9 cellular contexts compared by ENCODE assay signal in the genomic region with DNA sequence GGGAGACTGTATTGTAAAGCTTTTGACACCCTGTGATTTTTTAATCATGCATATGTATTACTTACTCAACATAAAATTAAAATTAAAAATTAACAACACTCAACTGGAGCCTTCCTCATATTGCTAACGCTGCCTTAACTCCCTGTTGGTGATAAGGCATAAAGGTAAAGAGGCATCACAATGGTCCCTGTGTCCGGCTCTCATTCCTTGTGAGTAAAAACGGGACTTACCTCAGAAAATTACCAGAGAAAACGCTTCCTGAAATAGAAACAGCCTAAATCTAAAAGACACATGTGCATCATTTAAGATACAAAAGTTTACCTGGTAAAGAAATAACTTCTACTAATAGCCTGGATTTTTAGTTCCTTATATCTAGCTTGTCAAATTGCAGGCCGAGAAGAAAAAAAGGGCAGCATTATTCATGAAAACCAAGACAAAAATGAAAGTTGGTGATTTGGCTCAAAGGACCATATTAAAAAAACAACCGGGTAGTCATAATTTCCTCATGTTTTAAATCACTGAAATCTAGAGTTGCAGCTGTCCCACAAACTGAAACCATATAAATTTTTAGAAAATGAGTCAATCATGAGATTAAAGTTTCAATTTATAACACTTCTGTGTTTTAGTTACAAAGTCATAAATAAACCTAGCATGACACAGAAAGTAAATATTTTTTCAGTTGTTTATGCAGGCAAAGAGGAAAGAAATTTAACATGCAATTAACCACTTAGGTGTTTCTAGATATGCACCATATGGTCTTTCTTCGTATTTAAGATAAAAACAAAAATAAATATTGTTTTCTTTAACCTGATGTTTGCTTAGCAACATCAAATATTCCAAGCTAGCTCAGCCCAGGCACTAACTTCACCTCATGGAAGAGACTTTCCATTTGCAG.
DNase-seq lines count a peak whose midpoint lies in the region; ATAC-seq lines count a peak whose summit lies in the region.
"Had no signal": no experiment of that assay in that cellular context is flagged by ENCODE, and none has a peak within 500 bp of the region (broad histone marks: within the 10 kb centered on the region; RNA-seq: fewer than 3 reads in every experiment).

No MANE protein-coding gene starts in this region.

- H3K27ac Mint-ChIP-seq in T-helper 2 cell treated with Interferon-gamma antibody and Interleukin-4, amounts not matched to agents 5 μg/mL and 100 μg/mL, for 36 hours = no peak overlapping the region
- H3K27ac Mint-ChIP-seq: activated CD4-positive, alpha-beta T cell treated with anti-CD3 and anti-CD28 coated beads, Interleukin-2, amount 10 ng/mL, durations not matched to agents 7 days and 5 days had no signal

- 0 out of 2 replicates have a peak, but pooled peaks cover 13% of the 10 kb centered on the region for H3K36me3 ChIP-seq in BLaER1

- peaks cover 5% of the 10 kb centered on the region; the same call in 1 of the 2 replicates for H3K9me3 ChIP-seq in BLaER1

- H3K4me1 Mint-ChIP-seq in T-helper 2 cell treated with Interferon-gamma antibody and Interleukin-4, amounts not matched to agents 5 μg/mL and 100 μg/mL, for 36 hours (ENCODE audit: low read depth) = peaks cover 10% of the 10 kb centered on the region

- H4K20me1 ChIP-seq in BLaER1 = no peaks in the 10 kb centered on the region

- peaks cover 6% of the 10 kb centered on the region for H3K9me3 Mint-ChIP-seq in T-helper 2 cell treated with Interferon-gamma antibody and Interleukin-4, amounts not matched to agents 5 μg/mL and 100 μg/mL, for 36 hours

- H3K4me3 ChIP-seq in BLaER1 = no peak overlapping the region

- ATAC-seq in GM19463 (IDR thresholded peaks at IDR 0.05; ENCODE audit: unreplicated experiment) (peak; percentile 64), HG03025 (IDR thresholded peaks at IDR 0.05; ENCODE audit: low FRiP score, unreplicated experiment) (no peak), HG03342 (IDR thresholded peaks at IDR 0.05; ENCODE audit: unreplicated experiment) (no peak)

- H3K4me1 ChIP-seq in BLaER1 = peaks cover 24% of the 10 kb centered on the region

- DNase-seq in HT-29 (ENCODE audit: low spot score) (peak; percentile 47), fibroblast of the conjunctiva (ENCODE audit: low read depth) (peak; percentile 46)
- DNase-seq in T-helper 2 cell treated with Interferon-gamma antibody and Interleukin-4, amounts not matched to agents 5 μg/mL and 100 μg/mL, for 36 hours (ENCODE audit: low spot score) = no peak
- no peak for DNase-seq in activated CD4-positive, CD25-positive, alpha-beta regulatory T cell (lab: John Stamatoyannopoulos, UW)
- DNase-seq: activated CD4-positive, alpha-beta T cell treated with anti-CD3 and anti-CD28 coated beads, Interleukin-2, amount 10 ng/mL, durations not matched to agents 7 days and 5 days had no signal

- H3K4me3 Mint-ChIP-seq in T-helper 2 cell treated with Interferon-gamma antibody and Interleukin-4, amounts not matched to agents 5 μg/mL and 100 μg/mL, for 36 hours = no peak overlapping the region
- H3K4me3 Mint-ChIP-seq: activated CD4-positive, alpha-beta T cell treated with anti-CD3 and anti-CD28 coated beads, Interleukin-2, amount 10 ng/mL, durations not matched to agents 7 days and 5 days had no signal

- H3K27me3 ChIP-seq in BLaER1 = no peaks in the 10 kb centered on the region

- H3K4me2 ChIP-seq in BLaER1 = peak overlapping the region; percentile 33

- no peaks in the 10 kb centered on the region for H3K27me3 Mint-ChIP-seq in T-helper 2 cell treated with Interferon-gamma antibody and Interleukin-4, amounts not matched to agents 5 μg/mL and 100 μg/mL, for 36 hours (ENCODE audit: low read depth)
- H3K27me3 Mint-ChIP-seq: activated CD4-positive, alpha-beta T cell treated with anti-CD3 and anti-CD28 coated beads, Interleukin-2, amount 10 ng/mL, durations not matched to agents 7 days and 5 days had no signal

- no peak overlapping the region for H3K27ac ChIP-seq in BLaER1

- H3K9ac ChIP-seq in BLaER1 = no peak overlapping the region

- H3K36me3 Mint-ChIP-seq in T-helper 2 cell treated with Interferon-gamma antibody and Interleukin-4, amounts not matched to agents 5 μg/mL and 100 μg/mL, for 36 hours (ENCODE audit: low read depth) = peaks cover 6% of the 10 kb centered on the region

Comparison
In these comparisons a context has a peak if more than half of its experiments do, and no peak if none do; other contexts are left out.
1. DNase-seq: peak in HT-29 (single experiment) and fibroblast of the conjunctiva (single experiment); none in T-helper 2 cell treated with Interferon-gamma antibody and Interleukin-4, amounts not matched to agents 5 μg/mL and 100 μg/mL, for 36 hours (single experiment) and activated CD4-positive, CD25-positive, alpha-beta regulatory T cell (0 of 4).